In genomic region chr1:168079761-168080160, GRCh38 we compare ENCODE assay signal across 13 cellular contexts. TPM values are rescaled to one million over a fixed set of nuclear protein-coding genes. Genes with fewer than 3 reads are reported as not detected.
A peak's percentile ranks its signal among the peaks of the same experiment; 100 is the strongest.
DNase-seq lines count a peak whose midpoint lies in the region; ATAC-seq and TF ChIP-seq lines count a peak whose summit lies in the region.
"Had no signal": no experiment of that assay in that cellular context is flagged by ENCODE, and none has a peak within 500 bp of the region (broad histone marks: within the 10 kb centered on the region; RNA-seq: fewer than 3 reads in every experiment).

No MANE protein-coding gene starts in this region.

- POLR2A ChIA-PET in SK-N-SH (lab: Yijun Ruan, JAX) = interaction anchor here (0.7 kb wide), 1 partner anchor 1640 kb away, joined by 3 read pairs; no protein-coding TSS in a partner anchor

- H3K4me3 ChIP-seq in GM23248 = no peak overlapping the region
- H3K4me3 ChIP-seq in SK-N-SH (ENCODE audit: low read depth in 2 of 2, low read length in 1 of 2) = no peak overlapping the region
- H3K4me3 ChIP-seq in gastrocnemius medialis = no peak overlapping the region
- no peak overlapping the region for H3K4me3 ChIP-seq in H7 (ENCODE audit: insufficient read depth, low read depth, low read length)
- H3K4me3 ChIP-seq: neural progenitor cell had no signal

- no peak for TF ChIP-seq RAD21 in SK-N-SH (IDR thresholded peaks at IDR 0.05; ENCODE audit: low read length)

- H3K4me2 ChIP-seq in GM23248 (ENCODE audit: unreplicated experiment) (peak overlapping the region; percentile 36), SK-N-SH (no peak overlapping the region)
- H3K4me2 ChIP-seq: neural progenitor cell had no signal

- H3K9me2 ChIP-seq in GM23248 (ENCODE audit: insufficient read depth) = no peaks in the 10 kb centered on the region
- H3K9me2 ChIP-seq in SK-N-SH = no peaks in the 10 kb centered on the region

- H3F3A ChIP-seq in GM23248 (ENCODE audit: insufficient read depth) (peaks cover 61% of the 10 kb centered on the region), SK-N-SH (replicated peaks; ENCODE audit: insufficient read depth) (peaks cover 39% of the 10 kb centered on the region)

- TF ChIP-seq EP300 in SK-N-SH (IDR thresholded peaks at IDR 0.05; ENCODE audit: borderline replicate concordance in 1 of 2, low read depth in 1 of 2, low read length in 1 of 2) = no peak

- H3K36me3 ChIP-seq in GM23248 (ENCODE audit: low read depth) (peaks cover 23% of the 10 kb centered on the region), SK-N-SH (replicated peaks in 1 of 2; ENCODE audit: control insufficient read depth in 1 of 2, insufficient read depth in 2 of 2, low read length in 1 of 2) (peaks cover 27 to 56% of the 10 kb centered on the region in 2 experiments), gastrocnemius medialis (peaks cover 0 to 31% of the 10 kb centered on the region in 2 donors), H7 (replicated peaks; ENCODE audit: control insufficient read depth, insufficient read depth, low read length) (peaks cover 3% of the 10 kb centered on the region)
- H3K36me3 ChIP-seq: neural progenitor cell had no signal

- H3K27ac ChIP-seq in GM23248 = peak overlapping the region; percentile 99
- peak overlapping the region; percentile 43 to 46; a peak in 3 of 4 replicates for H3K27ac ChIP-seq in SK-N-SH (ENCODE audit: low read depth in 2 of 2, low read length in 1 of 2)
- peak overlapping the region in 3 of 4 donors; percentile 32 to 70 (median 48) for H3K27ac ChIP-seq in gastrocnemius medialis
- H3K27ac ChIP-seq: neural progenitor cell had no signal

- intact Hi-C loops in gastrocnemius medialis (cut with DNase I; ENCODE audit: low total_unique reads) = loop anchor here (5.0 kb wide), 4 partner anchors 157 to 357 kb away; partner anchors contain the start of gene MPZL1

- H3K4me1 ChIP-seq in GM23248 (ENCODE audit: insufficient read depth) (peaks cover 34% of the 10 kb centered on the region), SK-N-SH (ENCODE audit: control insufficient read depth in 1 of 2, insufficient read depth in 2 of 2, low read depth in 1 of 2, low read length in 1 of 2) (peaks cover 7 to 9% of the 10 kb centered on the region in 2 experiments; a peak in 3 of 4 replicates), gastrocnemius medialis (peaks cover 10 to 14% of the 10 kb centered on the region in 2 donors)
- H3K4me1 ChIP-seq: neural progenitor cell had no signal

- in situ Hi-C loops in GM23248 (cut with MboI) = no loop called here
- in situ Hi-C loops in gastrocnemius medialis (cut with MboI; ENCODE audit: low sequenced_read_pairs in 4 of 4) = loop anchor here in 1 of 4 donors (25.0 kb wide), 1 partner anchor 267 kb away; no protein-coding TSS in a partner anchor

- no peaks in the 10 kb centered on the region for H3K79me2 ChIP-seq in GM23248 (ENCODE audit: insufficient read depth)
- H3K79me2 ChIP-seq in SK-N-SH (ENCODE audit: insufficient read depth) = no peaks in the 10 kb centered on the region

- TF ChIP-seq POLR2A in gastrocnemius medialis (IDR thresholded peaks at IDR 0.05) = no peak

- no peak overlapping the region for H2AFZ ChIP-seq in GM23248
- H2AFZ ChIP-seq in SK-N-SH (ENCODE audit: low read depth) = no peak overlapping the region
- H2AFZ ChIP-seq: neural progenitor cell had no signal

- TF ChIP-seq CTCF in SK-N-SH (IDR thresholded peaks at IDR 0.05) (no peak), gastrocnemius medialis (IDR thresholded peaks at IDR 0.05 in 4 of 5, conservative IDR thresholded peaks at IDR 0.05 in 1 of 5) (no peak)

- H4K20me1 ChIP-seq in GM23248 (ENCODE audit: insufficient read depth) (no peaks in the 10 kb centered on the region), SK-N-SH (ENCODE audit: insufficient read depth) (no peaks in the 10 kb centered on the region)

- ATAC-seq in gastrocnemius medialis = no peak
- no peak for ATAC-seq in HG03565 (IDR thresholded peaks at IDR 0.05; ENCODE audit: unreplicated experiment)
- no peak for ATAC-seq in GM21717 (IDR thresholded peaks at IDR 0.05; ENCODE audit: unreplicated experiment)

- H3K9me3 ChIP-seq in GM23248 (ENCODE audit: low read depth) (no peaks in the 10 kb centered on the region), SK-N-SH (no peaks in the 10 kb centered on the region), gastrocnemius medialis (no peaks in the 10 kb centered on the region)

- CTCF ChIA-PET in SK-N-SH (lab: Yijun Ruan, JAX) = interaction anchor here (6.3 to 8.3 kb wide), 2 partner anchors 11 to 14 kb away, joined by 48 to 86 read pairs; no protein-coding TSS in a partner anchor

- DNase-seq in GM23248 (peak; percentile 82), SK-N-SH (no peak), fibroblast of peridontal ligament (ENCODE audit: extremely low read depth) (peak; percentile 43), gastrocnemius medialis (no peak), H7 (no peak)
- DNase-seq: activated CD4-positive, alpha-beta T cell treated with anti-CD3 and anti-CD28 coated beads for 1 hour; activated T-cell treated with anti-CD3 and anti-CD28 coated beads, Interleukin-2, amount 50 U/mL, for 1 hour; dermis blood vessel endothelial cell; small intestine; T-helper 1 cell had no signal

- no peaks in the 10 kb centered on the region for H3K27me3 ChIP-seq in GM23248 (replicated peaks; ENCODE audit: insufficient read depth)
- no peaks in the 10 kb centered on the region for H3K27me3 ChIP-seq in SK-N-SH (ENCODE audit: insufficient read depth)
- no peaks in the 10 kb centered on the region for H3K27me3 ChIP-seq in gastrocnemius medialis
- H3K27me3 ChIP-seq in H7 (ENCODE audit: control insufficient read depth, insufficient read depth, low read length) = no peaks in the 10 kb centered on the region
- H3K27me3 ChIP-seq: neural progenitor cell had no signal

- H3K9ac ChIP-seq in GM23248 = peak overlapping the region; percentile 61
- H3K9ac ChIP-seq in SK-N-SH = no peak overlapping the region
- H3K9ac ChIP-seq: neural progenitor cell had no signal

TF ChIP-seq in SK-N-SH, 30 proteins besides CTCF, POLR2A, EP300 and RAD21:
- peak; percentile 24; the same call in 1 of the 2 replicates for TF ChIP-seq TCF12 (IDR thresholded peaks at IDR 0.05)
- TF ChIP-seq JUND (IDR thresholded peaks at IDR 0.05) = peak; percentile 33; the same call in 1 of the 2 replicates
- TF ChIP-seq NFIC (IDR thresholded peaks at IDR 0.05; ENCODE audit: borderline replicate concordance) = no peak
- peak; percentile 39; the same call in 1 of the 2 replicates for TF ChIP-seq MEF2A (IDR thresholded peaks at IDR 0.05; ENCODE audit: borderline replicate concordance, low read depth)
- TF ChIP-seq FOSL2 (IDR thresholded peaks at IDR 0.05; ENCODE audit: borderline replicate concordance, low read depth) = peak; percentile 60; the same call in 1 of the 2 replicates

RNA-seq across cellular contexts. Expression of gene GPR161, which starts 57.0 kb away (rescaled TPM):
- total RNA-seq in GM23248 (2014; rRNA removed; shearing (Covaris generic)) = 9.0 and 14.2 TPM in 2 replicates
- polyA plus RNA-seq in GM23248 (2016; fragmentation: Nextera tagmentation; extraction: Ambion mirVana) = 11.0 and 11.8 TPM in 2 replicates
- 19.2 and 20.1 TPM in 2 replicates for polyA plus RNA-seq in SK-N-SH (2012; rRNA removed)
- polyA plus RNA-seq in SK-N-SH (2012; cell fraction: cytosol; rRNA removed) = 9.8 and 15.5 TPM in 2 replicates
- 18.7 and 21.3 TPM in 2 replicates for polyA plus RNA-seq in SK-N-SH (2012; cell fraction: nucleus; rRNA removed)
- total RNA-seq in gastrocnemius medialis = 1 to 10 TPM in 1 of 4 donors, under 1 TPM in 3; 0.31 to 1.0 (median 0.86) TPM
- 16.6 and 20.4 TPM in 2 replicates for total RNA-seq in H7 (2014; rRNA removed; shearing (Covaris generic))

Comparison
In these comparisons a context has a peak if more than half of its experiments do, and no peak if none do; other contexts are left out.
1. DNase-seq: peak in GM23248 (single experiment) and fibroblast of peridontal ligament (single experiment); none in SK-N-SH (single experiment), gastrocnemius medialis (0 of 2) and H7 (single experiment).
2. H3K27ac ChIP-seq: peak in every context shown above with its lines; median percentile 99 in GM23248; 48 in gastrocnemius medialis; 44 in SK-N-SH.